16 cellular contexts compared by ENCODE assay signal in the genomic region with DNA sequence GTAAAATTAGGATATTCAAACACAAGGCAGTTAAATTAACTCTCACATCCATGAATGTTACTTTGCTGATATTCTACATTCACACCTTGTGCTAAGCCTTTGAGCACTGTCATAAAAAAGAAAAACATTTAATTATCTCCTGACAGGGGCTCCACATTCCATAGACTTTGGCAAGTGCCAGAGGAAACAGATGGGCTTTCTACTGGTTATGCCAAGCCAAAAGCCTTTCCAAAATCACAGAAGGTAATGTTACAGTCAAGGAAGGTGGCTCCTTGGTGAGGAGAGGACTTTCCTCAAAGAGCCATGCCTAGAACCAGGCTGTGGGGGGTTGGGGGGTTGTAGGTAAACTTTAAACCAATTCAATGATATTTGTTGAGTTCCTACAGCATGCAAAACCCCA. TPM values are rescaled to one million over a fixed set of nuclear protein-coding genes. Genes with fewer than 3 reads are reported as not detected.
DNase-seq lines count a peak whose midpoint lies in the region; ATAC-seq and TF ChIP-seq lines count a peak whose summit lies in the region.
"Had no signal": no experiment of that assay in that cellular context is flagged by ENCODE, and none has a peak within 500 bp of the region (broad histone marks: within the 10 kb centered on the region; RNA-seq: fewer than 3 reads in every experiment).

No MANE protein-coding gene starts in this region.

- no peak overlapping the region for H3K27ac Mint-ChIP-seq in CD4-positive, alpha-beta T cell
- H3K27ac Mint-ChIP-seq: CD14-positive monocyte; CD8-positive, alpha-beta T cell had no signal

- in situ Hi-C loops in G401 (cut with HindIII; ENCODE audit: low sequenced_read_pairs): loop anchor here (25.0 kb wide), 1 partner anchor 220 kb away; no protein-coding TSS in a partner anchor

- DNase-seq in G401 (ENCODE audit: low spot score): peak; percentile 95
- DNase-seq in NCI-H2171 (lab: John Stamatoyannopoulos, UW): peak; percentile 5
- DNase-seq in NCI-H69 (lab: John Stamatoyannopoulos, UW): peak; percentile 92
- DNase-seq in pons (ENCODE audit: low spot score): peak; percentile 9
- DNase-seq in NCI-H128 (lab: John Stamatoyannopoulos, UW; ENCODE audit: unreplicated experiment): no peak
- no peak for DNase-seq in CD4-positive, alpha-beta T cell
- no peak for DNase-seq in activated gamma-delta T cell (lab: John Stamatoyannopoulos, UW)
- DNase-seq: 8988T; Calu3; CD8-positive, alpha-beta T cell; GDM1; GM23248 had no signal

- no peaks in the 10 kb centered on the region for H3K27me3 ChIP-seq in CD4-positive, alpha-beta T cell (ENCODE audit: control insufficient read depth, insufficient read depth, low read length)
- H3K27me3 ChIP-seq: BLaER1 had no signal

- intact Hi-C loops in CD4-positive, alpha-beta T cell (cut with DNase I, micrococcal nuclease): no loop called here

- H3K36me3 Mint-ChIP-seq in CD4-positive, alpha-beta T cell (ENCODE audit: low read depth): no peaks in the 10 kb centered on the region
- H3K36me3 Mint-ChIP-seq: CD14-positive monocyte; CD8-positive, alpha-beta T cell had no signal

- POLR2A ChIA-PET in CD4-positive, alpha-beta T cell (lab: Charles Lee): no interaction called here

- no peak for ATAC-seq in CD4-positive, alpha-beta T cell (ENCODE audit: poor library complexity)
- ATAC-seq: CD8-positive, alpha-beta T cell; HepG2 had no signal

- H3K27ac ChIP-seq in CD4-positive, alpha-beta T cell (ENCODE audit: low read depth, low read length): no peak overlapping the region
- H3K27ac ChIP-seq: BLaER1, GM23248 had no signal

- CTCF ChIA-PET in CD4-positive, alpha-beta T cell (lab: Charles Lee): no interaction called here

- H3K4me3 Mint-ChIP-seq in CD4-positive, alpha-beta T cell: no peak overlapping the region
- H3K4me3 Mint-ChIP-seq: CD14-positive monocyte; CD8-positive, alpha-beta T cell had no signal

- H3K27me3 Mint-ChIP-seq in CD4-positive, alpha-beta T cell: peaks cover 30% of the 10 kb centered on the region

- no peaks in the 10 kb centered on the region for H3K4me1 Mint-ChIP-seq in CD4-positive, alpha-beta T cell (ENCODE audit: low read depth)
- H3K4me1 Mint-ChIP-seq: CD14-positive monocyte had no signal

- no peaks in the 10 kb centered on the region for H3K9me3 ChIP-seq in CD4-positive, alpha-beta T cell (ENCODE audit: control insufficient read depth, low read length)
- H3K9me3 ChIP-seq: BLaER1, HAP-1 had no signal

- H3K9me3 Mint-ChIP-seq in CD4-positive, alpha-beta T cell: no peaks in the 10 kb centered on the region
- H3K9me3 Mint-ChIP-seq: CD8-positive, alpha-beta T cell had no signal

- no peak for TF ChIP-seq CTCF in CD4-positive, alpha-beta T cell (IDR thresholded peaks at IDR 0.05)

RNA-seq across cellular contexts. Expression of gene MYO5B, which starts 12.4 kb away (rescaled TPM):
- not detected in 2 replicates for total RNA-seq in G401 (2014; rRNA removed; shearing (Covaris generic))
- total RNA-seq in CD4-positive, alpha-beta T cell: not detected
- total RNA-seq: CD8-positive, alpha-beta T cell; GM23248 had no signal

Comparison
In these comparisons a context has a peak if more than half of its experiments do, and no peak if none do; other contexts are left out.
1. DNase-seq: peak in G401 (single experiment), NCI-H2171 (single experiment), NCI-H69 (single experiment) and pons (single experiment); none in NCI-H128 (single experiment), CD4-positive, alpha-beta T cell (0 of 10) and activated gamma-delta T cell (single experiment).